In genomic region chr20:22921595-22922421, GRCh38 we compare ENCODE assay signal across 13 cellular contexts.
DNase-seq lines count a peak whose midpoint lies in the region; ATAC-seq, FAIRE-seq and TF ChIP-seq lines count a peak whose summit lies in the region.
"Had no signal": no experiment of that assay in that cellular context is flagged by ENCODE, and none has a peak within 500 bp of the region (broad histone marks: within the 10 kb centered on the region; RNA-seq: fewer than 3 reads in every experiment).

No MANE protein-coding gene starts in this region.

- no peaks in the 10 kb centered on the region for H3K36me3 Mint-ChIP-seq in activated T-helper 1 cell treated with anti-CD3 and anti-CD28 coated beads, Interleukin-12 subunit alpha, Interleukin-12 subunit beta, Interleukin-2, Interleukin-4 antibody, amounts not matched to agents 30 ng/mL and 10 ng/mL and 1 ng/mL, durations not matched to agents 14 hours and 24 hours and 36 hours (ENCODE audit: low read depth)
- H3K36me3 Mint-ChIP-seq: activated naive CD8-positive, alpha-beta T cell had no signal

- intact Hi-C loops in activated T-helper 1 cell treated with anti-CD3 and anti-CD28 coated beads, Interleukin-12 subunit alpha, Interleukin-12 subunit beta, Interleukin-2, Interleukin-4 antibody, amounts not matched to agents 30 ng/mL and 10 ng/mL and 1 ng/mL, durations not matched to agents 14 hours and 24 hours and 36 hours (cut with micrococcal nuclease): loop anchor here (5.0 kb wide), 1 partner anchor 225 kb away; no protein-coding TSS in a partner anchor

- no peak for TF ChIP-seq POLR2A in GM18505 (IDR thresholded peaks at IDR 0.05; ENCODE audit: borderline replicate concordance, extremely low read depth, insufficient read depth, insufficient read length)

- H3K4me1 Mint-ChIP-seq in activated T-helper 1 cell treated with anti-CD3 and anti-CD28 coated beads, Interleukin-12 subunit alpha, Interleukin-12 subunit beta, Interleukin-2, Interleukin-4 antibody, amounts not matched to agents 30 ng/mL and 10 ng/mL and 1 ng/mL, durations not matched to agents 14 hours and 24 hours and 36 hours (ENCODE audit: low read depth): peaks cover 8% of the 10 kb centered on the region
- H3K4me1 Mint-ChIP-seq: neural crest cell had no signal

- no peaks in the 10 kb centered on the region for H3K9me3 Mint-ChIP-seq in activated T-helper 1 cell treated with anti-CD3 and anti-CD28 coated beads, Interleukin-12 subunit alpha, Interleukin-12 subunit beta, Interleukin-2, Interleukin-4 antibody, amounts not matched to agents 30 ng/mL and 10 ng/mL and 1 ng/mL, durations not matched to agents 14 hours and 24 hours and 36 hours
- H3K9me3 Mint-ChIP-seq: neural crest cell had no signal

- DNase-seq in BJ (ENCODE audit: low read depth) (peak; percentile 20), LoVo (ENCODE audit: low spot score) (peak; percentile 52), NCI-H146 (lab: John Stamatoyannopoulos, UW) (no peak)
- no peak for DNase-seq in activated T-helper 1 cell treated with anti-CD3 and anti-CD28 coated beads, Interleukin-12 subunit alpha, Interleukin-12 subunit beta, Interleukin-2, Interleukin-4 antibody, amounts not matched to agents 30 ng/mL and 10 ng/mL and 1 ng/mL, durations not matched to agents 14 hours and 24 hours and 36 hours (ENCODE audit: low spot score)
- DNase-seq in effector CD4-positive, alpha-beta T cell: no peak
- DNase-seq: DMS53, heart left ventricle had no signal

- POLR2A ChIA-PET in BJ (lab: Charles Lee): interaction anchor here (1.0 kb wide), 1 partner anchor 19 kb away, joined by 3 read pairs; no protein-coding TSS in a partner anchor

- peaks cover 1% of the 10 kb centered on the region; the same call in 1 of the 2 replicates for H3K27me3 ChIP-seq in BJ (ENCODE audit: control insufficient read depth, insufficient read depth, low read length)

- FAIRE-seq in islet of Langerhans (lab: Jason Lieb, UNC): peak; percentile 92
- FAIRE-seq: GM19239 had no signal

- H3K36me3 ChIP-seq in BJ (ENCODE audit: control insufficient read depth, insufficient read depth, low read length): no peaks in the 10 kb centered on the region
- H3K36me3 ChIP-seq: heart left ventricle had no signal

- H3K27ac Mint-ChIP-seq in activated T-helper 1 cell treated with anti-CD3 and anti-CD28 coated beads, Interleukin-12 subunit alpha, Interleukin-12 subunit beta, Interleukin-2, Interleukin-4 antibody, amounts not matched to agents 30 ng/mL and 10 ng/mL and 1 ng/mL, durations not matched to agents 14 hours and 24 hours and 36 hours: peak overlapping the region; percentile 41
- H3K27ac Mint-ChIP-seq: activated naive CD8-positive, alpha-beta T cell had no signal

- no peak for TF ChIP-seq CTCF in BJ (IDR thresholded peaks at IDR 0.05; ENCODE audit: insufficient read depth, low read depth, low read length)

- no peak overlapping the region for H3K4me3 ChIP-seq in BJ (ENCODE audit: low read depth, low read length)
- H3K4me3 ChIP-seq: heart left ventricle had no signal

- CTCF ChIA-PET in BJ (lab: Yijun Ruan, JAX): no interaction called here

- no peak overlapping the region for H3K4me3 Mint-ChIP-seq in activated T-helper 1 cell treated with anti-CD3 and anti-CD28 coated beads, Interleukin-12 subunit alpha, Interleukin-12 subunit beta, Interleukin-2, Interleukin-4 antibody, amounts not matched to agents 30 ng/mL and 10 ng/mL and 1 ng/mL, durations not matched to agents 14 hours and 24 hours and 36 hours
- H3K4me3 Mint-ChIP-seq: activated naive CD8-positive, alpha-beta T cell; neural crest cell had no signal

- H3K27me3 Mint-ChIP-seq in activated T-helper 1 cell treated with anti-CD3 and anti-CD28 coated beads, Interleukin-12 subunit alpha, Interleukin-12 subunit beta, Interleukin-2, Interleukin-4 antibody, amounts not matched to agents 30 ng/mL and 10 ng/mL and 1 ng/mL, durations not matched to agents 14 hours and 24 hours and 36 hours (ENCODE audit: insufficient read depth): peaks cover 3% of the 10 kb centered on the region
- H3K27me3 Mint-ChIP-seq: activated naive CD8-positive, alpha-beta T cell had no signal

- ATAC-seq in GM18505 (IDR thresholded peaks at IDR 0.05; ENCODE audit: unreplicated experiment) (no peak), HG02981 (IDR thresholded peaks at IDR 0.05; ENCODE audit: unreplicated experiment) (no peak)

Comparison
In these comparisons a context has a peak if more than half of its experiments do, and no peak if none do; other contexts are left out.
1. DNase-seq: peak in BJ (single experiment) and LoVo (single experiment); none in activated T-helper 1 cell treated with anti-CD3 and anti-CD28 coated beads, Interleukin-12 subunit alpha, Interleukin-12 subunit beta, Interleukin-2, Interleukin-4 antibody, amounts not matched to agents 30 ng/mL and 10 ng/mL and 1 ng/mL, durations not matched to agents 14 hours and 24 hours and 36 hours (single experiment), effector CD4-positive, alpha-beta T cell (single experiment) and NCI-H146 (single experiment).